24 cellular contexts compared by ENCODE assay signal in the genomic region with DNA sequence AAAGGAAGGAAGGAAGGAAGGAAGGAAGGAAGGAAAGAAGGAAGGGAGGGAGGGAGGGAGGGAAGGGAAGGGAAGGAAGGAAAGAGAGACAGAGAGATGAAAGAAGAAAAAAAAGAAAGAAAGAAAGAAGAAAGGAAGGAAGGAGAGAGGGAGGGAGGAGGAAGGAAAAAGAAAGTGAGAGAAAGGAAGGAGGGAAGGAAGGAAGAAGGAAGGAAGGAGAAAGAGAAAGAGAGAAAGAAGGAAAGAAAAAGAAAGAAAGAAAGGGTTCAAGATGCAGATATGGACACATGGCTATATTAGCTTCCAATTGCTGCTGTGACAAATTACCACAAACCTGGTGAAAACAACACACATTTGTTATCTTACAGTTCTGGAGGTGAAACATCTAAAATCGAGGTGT.
"Had no signal": no experiment of that assay in that cellular context is flagged by ENCODE, and none has a peak within 500 bp of the region (broad histone marks: within the 10 kb centered on the region; RNA-seq: fewer than 3 reads in every experiment).

No MANE protein-coding gene starts in this region.

- H3K9me3 ChIP-seq: suprapubic skin, upper lobe of right lung had no signal

- H3K4me3 Mint-ChIP-seq: activated naive CD8-positive, alpha-beta T cell; nephron progenitor cell; stimulated activated memory B cell treated with anti-CD40 and anti-IgM and Interleukin-4, amounts not matched to agents 10 μg/mL and 1 μg/mL and 100 μg/mL, for 72 hours had no signal

- H3K27me3 Mint-ChIP-seq: activated naive CD8-positive, alpha-beta T cell had no signal

- H3K36me3 ChIP-seq: left ventricle myocardium inferior, neutrophil, sigmoid colon, suprapubic skin, tibial artery, upper lobe of right lung, WERI-Rb-1 had no signal

- ATAC-seq: activated CD4-positive, CD25-positive, alpha-beta regulatory T cell treated with anti-CD3 and anti-CD28 coated beads, Interleukin-2, amount 50 U/mL, for 24 hours; stimulated activated memory B cell treated with anti-CD40 and anti-IgM and Interleukin-4, amounts not matched to agents 10 μg/mL and 1 μg/mL and 100 μg/mL, for 72 hours; upper lobe of right lung had no signal

- H3K4me1 Mint-ChIP-seq: nephron progenitor cell had no signal

- DNase-seq: activated CD4-positive, alpha-beta T cell treated with anti-CD3 and anti-CD28 coated beads for 48 hours; activated CD8-positive, alpha-beta memory T cell treated with anti-CD3 and anti-CD28 coated beads for 24 hours; activated gamma-delta T cell; anterior cingulate cortex; dermis blood vessel endothelial cell; effector CD4-positive, alpha-beta T cell; glutamatergic neuron; islet precursor cell; left ventricle myocardium inferior; mesendoderm; nephron progenitor cell; sigmoid colon; small intestine; stimulated activated CD4-positive, alpha-beta T cell treated with anti-CD3 and anti-CD28 coated beads, Interleukin-4, amount 100 ng/mL, for 24 hours; T1000; upper lobe of right lung; WERI-Rb-1 had no signal

- H3K27me3 ChIP-seq: sigmoid colon, tibial artery, upper lobe of right lung had no signal

- H3K4me1 ChIP-seq: sigmoid colon, suprapubic skin, tibial artery, upper lobe of right lung had no signal

- H3K27ac ChIP-seq: left ventricle myocardium inferior, neutrophil, sigmoid colon, suprapubic skin, tibial artery, upper lobe of right lung, WERI-Rb-1 had no signal

- H3K27ac Mint-ChIP-seq: nephron progenitor cell; stimulated activated memory B cell treated with anti-CD40 and anti-IgM and Interleukin-4, amounts not matched to agents 10 μg/mL and 1 μg/mL and 100 μg/mL, for 72 hours had no signal

- H3K4me3 ChIP-seq: left ventricle myocardium inferior, lung, sigmoid colon, suprapubic skin, tibial artery, upper lobe of right lung had no signal
